Comparison of ENCODE assay signal across 23 cellular contexts in genomic region chr3:155646128-155646527, GRCh38.
DNase-seq lines count a peak whose midpoint lies in the region; FAIRE-seq and TF ChIP-seq lines count a peak whose summit lies in the region.
"Had no signal": no experiment of that assay in that cellular context is flagged by ENCODE, and none has a peak within 500 bp of the region (broad histone marks: within the 10 kb centered on the region; RNA-seq: fewer than 3 reads in every experiment).

No MANE protein-coding gene starts in this region.

- no peak overlapping the region for H2BK20ac ChIP-seq in H1 (ENCODE audit: low read length)

- H3K23ac ChIP-seq in H1 (ENCODE audit: insufficient read length) (no peak overlapping the region), neuronal stem cell (ENCODE audit: low read depth, low read length, poor library complexity) (no peak overlapping the region)

- TF ChIP-seq CTCF in A673 (conservative IDR thresholded peaks at IDR 0.05; ENCODE audit: low read depth, low read length) (no peak), Loucy (conservative IDR thresholded peaks at IDR 0.05; ENCODE audit: low read length) (no peak), H1 (IDR thresholded peaks at IDR 0.05; ENCODE audit: control extremely low read depth in 1 of 3, insufficient read depth in 1 of 3, low read depth in 1 of 3, low read length in 3 of 3) (no peak), dorsolateral prefrontal cortex (IDR thresholded peaks at IDR 0.05 in 54 of 56, conservative IDR thresholded peaks at IDR 0.05 in 2 of 56; ENCODE audit: low read depth in 1 of 56, partially characterized antibody in 56 of 56) (no peak)

- H3K18ac ChIP-seq in H1 (ENCODE audit: extremely low read depth, low read length) (peak overlapping the region; percentile 36; the same call in 1 of the 2 replicates), neuronal stem cell (ENCODE audit: low read length) (peak overlapping the region; percentile 5)

- H3K4me3 ChIP-seq in A673 (ENCODE audit: low read depth, low read length, poor library complexity, severe bottlenecking) (no peak overlapping the region), Loucy (ENCODE audit: low read length, poor library complexity, severe bottlenecking) (no peak overlapping the region), H1 (ENCODE audit: extremely low read depth in 1 of 4, insufficient read depth in 2 of 4, low read depth in 3 of 4, low read length in 4 of 4) (no peak overlapping the region), neuronal stem cell (ENCODE audit: low read length in 2 of 2) (peak overlapping the region in 1 of 2 donors; percentile 64), dorsolateral prefrontal cortex (no peak overlapping the region)
- H3K4me3 ChIP-seq: GM23248 had no signal

- no peak overlapping the region for H3K9ac ChIP-seq in Loucy (ENCODE audit: low read depth, low read length, poor library complexity, severe bottlenecking)
- no peak overlapping the region for H3K9ac ChIP-seq in H1 (replicated peaks in 1 of 4; ENCODE audit: extremely low read depth in 1 of 4, low read depth in 3 of 4, low read length in 3 of 4)
- no peak overlapping the region for H3K9ac ChIP-seq in neuronal stem cell (ENCODE audit: low read depth, low read length, poor library complexity)
- H3K9ac ChIP-seq: GM23248 had no signal

- H3K27ac ChIP-seq in A673 (ENCODE audit: low read depth, low read length, poor library complexity, severe bottlenecking) (peak overlapping the region; percentile 17), H1 (ENCODE audit: low read depth, low read length) (no peak overlapping the region), neuronal stem cell (replicated peaks; ENCODE audit: low read length) (no peak overlapping the region), dorsolateral prefrontal cortex (no peak overlapping the region)
- H3K27ac ChIP-seq: GM23248 had no signal

- no peak overlapping the region for H4K8ac ChIP-seq in H1 (ENCODE audit: extremely low read depth, insufficient read depth, low read length)
- no peak overlapping the region for H4K8ac ChIP-seq in neuronal stem cell (ENCODE audit: low read depth, low read length)

- no peak overlapping the region for H2BK15ac ChIP-seq in H1 (ENCODE audit: low read length)
- H2BK15ac ChIP-seq in neuronal stem cell (ENCODE audit: low read length), result no peak overlapping the region

- H3K79me2 ChIP-seq in Loucy (ENCODE audit: insufficient read depth, low read length) (no peaks in the 10 kb centered on the region), H1 (ENCODE audit: control insufficient read depth in 1 of 2, insufficient read depth in 2 of 2, low read length in 2 of 2) (peaks cover 0 to 4% of the 10 kb centered on the region in 2 experiments; a peak in 2 of 4 replicates)

- POLR2A ChIA-PET in A673 (lab: Charles Lee; ENCODE audit: low non-redundant PET) (no interaction called here), H1 (lab: Charles Lee; ENCODE audit: partially characterized antibody) (interaction anchor here (1.3 kb wide), 1 partner anchor 37 kb away, joined by 3 read pairs; no protein-coding TSS in a partner anchor), HEK293T (lab: Yijun Ruan, JAX) (no interaction called here)

- H3K14ac ChIP-seq in H1 (ENCODE audit: insufficient read length), result no peak overlapping the region
- H3K14ac ChIP-seq in neuronal stem cell (ENCODE audit: low read length), result no peak overlapping the region

- H3K9me2 ChIP-seq in Loucy (replicated peaks; ENCODE audit: low read depth, low read length), result no peaks in the 10 kb centered on the region

- H4K5ac ChIP-seq in H1 (ENCODE audit: insufficient read length, low read depth, low read length), result no peak overlapping the region

- H2BK12ac ChIP-seq in H1 (ENCODE audit: low read depth, low read length), result peak overlapping the region; percentile 29; the same call in 1 of the 2 replicates
- H2BK12ac ChIP-seq in neuronal stem cell (ENCODE audit: low read length), result no peak overlapping the region

- peak overlapping the region; percentile 40; the same call in 1 of the 2 replicates for H2BK5ac ChIP-seq in H1 (ENCODE audit: low read depth, low read length)
- H2BK5ac ChIP-seq in neuronal stem cell (ENCODE audit: low read length), result no peak overlapping the region

- H3K4ac ChIP-seq in H1 (replicated peaks; ENCODE audit: insufficient read length, low read depth, low read length) (no peak overlapping the region), neuronal stem cell (ENCODE audit: low read length) (no peak overlapping the region)

- intact Hi-C loops in A673 (cut with micrococcal nuclease; ENCODE audit: unreplicated experiment), result no loop called here
- intact Hi-C loops in dorsolateral prefrontal cortex (cut with DNase I), result no loop called here

- peak overlapping the region; percentile 69 for H2AFZ ChIP-seq in Loucy (ENCODE audit: low read length)
- H2AFZ ChIP-seq in H1 (ENCODE audit: low read length), result no peak overlapping the region
- no peak overlapping the region for H2AFZ ChIP-seq in neuronal stem cell (ENCODE audit: low read length)
- H2AFZ ChIP-seq: GM23248 had no signal

- H4K20me1 ChIP-seq in Loucy (ENCODE audit: insufficient read depth, low read length, poor library complexity, severe bottlenecking) (no peaks in the 10 kb centered on the region), H1 (replicated peaks in 1 of 2; ENCODE audit: control insufficient read depth in 1 of 2, insufficient read depth in 2 of 2, low read length in 2 of 2) (no peaks in the 10 kb centered on the region)

- no peak for TF ChIP-seq EP300 in H1 (IDR thresholded peaks at IDR 0.05; ENCODE audit: borderline replicate concordance in 1 of 2, low read depth in 2 of 2, low read length in 2 of 2)

- no peak overlapping the region for H3K56ac ChIP-seq in H1 (replicated peaks; ENCODE audit: insufficient read length, low read depth, low read length)

- H3K36me3 ChIP-seq in A673 (ENCODE audit: insufficient read depth, low read length, poor library complexity, severe bottlenecking) (no peaks in the 10 kb centered on the region), Loucy (ENCODE audit: insufficient read depth, low read length) (no peaks in the 10 kb centered on the region), H1 (ENCODE audit: control insufficient read depth in 2 of 4, insufficient read depth in 4 of 4, low read length in 3 of 4) (no peaks in the 10 kb centered on the region), neuronal stem cell (replicated peaks in 1 of 2; ENCODE audit: control insufficient read depth in 2 of 2, insufficient read depth in 2 of 2, low read length in 2 of 2) (peaks cover 0 to 18% of the 10 kb centered on the region in 2 donors)

- TF ChIP-seq RAD21 in H1 (IDR thresholded peaks at IDR 0.05 in 1 of 2, conservative IDR thresholded peaks at IDR 0.05 in 1 of 2; ENCODE audit: low read depth in 2 of 2, low read length in 2 of 2), result no peak

- no peaks in the 10 kb centered on the region for H3K27me3 ChIP-seq in A673 (replicated peaks; ENCODE audit: insufficient read depth, low read depth, low read length, poor library complexity)
- H3K27me3 ChIP-seq in Loucy (ENCODE audit: insufficient read depth, low read length, poor library complexity, severe bottlenecking), result no peaks in the 10 kb centered on the region
- H3K27me3 ChIP-seq in H1 (replicated peaks in 1 of 4; ENCODE audit: control insufficient read depth in 3 of 4, extremely low read depth in 1 of 4, insufficient read depth in 3 of 4, low read length in 3 of 4), result no peaks in the 10 kb centered on the region
- no peaks in the 10 kb centered on the region for H3K27me3 ChIP-seq in neuronal stem cell (ENCODE audit: control insufficient read depth in 3 of 3, insufficient read depth in 3 of 3, low read depth in 1 of 3, low read length in 3 of 3)
- no peaks in the 10 kb centered on the region for H3K27me3 ChIP-seq in dorsolateral prefrontal cortex

- WGBS in H1 (ENCODE audit: extremely low coverage in 1 of 2, insufficient coverage in 1 of 2, insufficient read length in 1 of 2, insufficient replicate concordance in 2 of 2, low coverage in 1 of 2, low lambda C conversion rate in 2 of 2, missing lambda C conversion rate in 1 of 2), 2 experiments, result 92% methylated on average over 5 of the region's 5 CpGs; no CpG with 5 or more reads in 1 of the 2 experiments
- no CpG with 5 or more reads among the region's 5 CpGs for WGBS in neuronal stem cell (ENCODE audit: extremely low coverage in 2 of 2, insufficient read length in 2 of 2, insufficient replicate concordance in 1 of 2), 2 donors

- H3F3A ChIP-seq in Loucy (ENCODE audit: low read depth), result no peaks in the 10 kb centered on the region

- peak overlapping the region; percentile 94; the same call in 1 of the 2 replicates for H2AK5ac ChIP-seq in H1 (ENCODE audit: low read depth, low read length)
- no peak overlapping the region for H2AK5ac ChIP-seq in neuronal stem cell (ENCODE audit: low read depth, low read length)

- peak overlapping the region; percentile 60 for H3K4me2 ChIP-seq in Loucy (ENCODE audit: low read depth, low read length, poor library complexity, severe bottlenecking)
- H3K4me2 ChIP-seq in H1 (ENCODE audit: insufficient read depth in 1 of 2, low read depth in 2 of 2, low read length in 2 of 2), result no peak overlapping the region
- no peak overlapping the region for H3K4me2 ChIP-seq in neuronal stem cell (ENCODE audit: insufficient read depth, low read length, poor library complexity, severe bottlenecking)

- CTCF ChIA-PET in A673 (lab: Charles Lee), result no interaction called here
- CTCF ChIA-PET in H1 (lab: Charles Lee; ENCODE audit: partially characterized antibody), result interaction anchor here (1.0 to 1.8 kb wide), 4 partner anchors 11 to 263 kb away, joined by 3 to 7 read pairs (median 6); no protein-coding TSS in a partner anchor
- CTCF ChIA-PET in HEK293T (lab: Yijun Ruan, JAX), result no interaction called here

- H3K4me1 ChIP-seq in A673 (ENCODE audit: insufficient read depth, low read length, poor library complexity, severe bottlenecking) (peaks cover 24% of the 10 kb centered on the region), Loucy (ENCODE audit: insufficient read depth, low read length, poor library complexity, severe bottlenecking) (peaks cover 27% of the 10 kb centered on the region), H1 (replicated peaks in 1 of 4; ENCODE audit: control insufficient read depth in 3 of 4, insufficient read depth in 4 of 4, low read length in 3 of 4) (peaks cover 0 to 6% (median 4%) of the 10 kb centered on the region in 4 experiments; a peak in 4 of 7 replicates), neuronal stem cell (ENCODE audit: control insufficient read depth in 2 of 2, insufficient read depth in 1 of 2, low read depth in 1 of 2, low read length in 2 of 2) (peaks cover 17 to 29% of the 10 kb centered on the region in 2 donors)

- no peak for FAIRE-seq in H1 (lab: Jason Lieb, UNC)
- FAIRE-seq: GM12892 had no signal

- H3K9me3 ChIP-seq in A673 (ENCODE audit: low read depth, low read length, poor library complexity, severe bottlenecking), result no peaks in the 10 kb centered on the region
- no peaks in the 10 kb centered on the region for H3K9me3 ChIP-seq in Loucy (ENCODE audit: insufficient read depth, low read depth, low read length)
- no peaks in the 10 kb centered on the region for H3K9me3 ChIP-seq in H1 (ENCODE audit: insufficient read depth in 2 of 2, low read depth in 1 of 2, low read length in 1 of 2)
- H3K9me3 ChIP-seq in neuronal stem cell (replicated peaks in 1 of 2; ENCODE audit: control insufficient read depth in 2 of 2, insufficient read depth in 1 of 2, low read depth in 1 of 2, low read length in 2 of 2), result peaks cover 0 to 10% of the 10 kb centered on the region in 2 donors

- H2BK120ac ChIP-seq in H1 (replicated peaks; ENCODE audit: low read depth, low read length) (no peak overlapping the region), neuronal stem cell (ENCODE audit: low read depth, low read length) (no peak overlapping the region)

- DNase-seq in A673 (ENCODE audit: low spot score) (no peak), H1 (ENCODE audit: low read depth in 1 of 2, low spot score in 2 of 2) (no peak), neuronal stem cell (ENCODE audit: low spot score) (no peak), NCI-H748 treated with DMSO at 0.1 percent for 48 hours (lab: John Stamatoyannopoulos, UW) (no peak), HEK293T (ENCODE audit: extremely low spot score) (no peak), dorsolateral prefrontal cortex (no peak)
- DNase-seq in stimulated activated naive CD4-positive, alpha-beta T cell (lab: John Stamatoyannopoulos, UW), result no peak
- DNase-seq: 8988T; AML-193; C1 segment of cervical spinal cord; CD8-positive, alpha-beta T cell; GM23248; HCEC 1CT; NCI-H1105 treated with DMSO at 0.1 percent for 48 hours; NCI-H1694; NCI-H2081 treated with DMSO at 0.1 percent for 48 hours; NCI-H446; NCI-H526; PC-3; SHP77; SW 1271 had no signal

- H4K91ac ChIP-seq in H1 (replicated peaks; ENCODE audit: insufficient read length, low read length), result no peak overlapping the region
- H4K91ac ChIP-seq in neuronal stem cell (ENCODE audit: low read depth, low read length, poor library complexity), result no peak overlapping the region

- no peak for TF ChIP-seq POLR2A in H1 (IDR thresholded peaks at IDR 0.05; ENCODE audit: control extremely low read depth in 1 of 2, low read depth in 2 of 2, low read length in 2 of 2)

- no TSS peak for BruUV-seq in A673 (replicated peaks; lab: Mats Ljungman, UMichigan)

- no peaks in the 10 kb centered on the region; the same call in 1 of the 2 replicates for H3K79me1 ChIP-seq in H1 (ENCODE audit: low read depth, low read length)
- no peaks in the 10 kb centered on the region for H3K79me1 ChIP-seq in neuronal stem cell (ENCODE audit: low read depth, low read length)

- H3K23me2 ChIP-seq in H1 (ENCODE audit: low read depth, low read length), result no peaks in the 10 kb centered on the region
